8 cellular contexts compared by ENCODE assay signal in the genomic region with DNA sequence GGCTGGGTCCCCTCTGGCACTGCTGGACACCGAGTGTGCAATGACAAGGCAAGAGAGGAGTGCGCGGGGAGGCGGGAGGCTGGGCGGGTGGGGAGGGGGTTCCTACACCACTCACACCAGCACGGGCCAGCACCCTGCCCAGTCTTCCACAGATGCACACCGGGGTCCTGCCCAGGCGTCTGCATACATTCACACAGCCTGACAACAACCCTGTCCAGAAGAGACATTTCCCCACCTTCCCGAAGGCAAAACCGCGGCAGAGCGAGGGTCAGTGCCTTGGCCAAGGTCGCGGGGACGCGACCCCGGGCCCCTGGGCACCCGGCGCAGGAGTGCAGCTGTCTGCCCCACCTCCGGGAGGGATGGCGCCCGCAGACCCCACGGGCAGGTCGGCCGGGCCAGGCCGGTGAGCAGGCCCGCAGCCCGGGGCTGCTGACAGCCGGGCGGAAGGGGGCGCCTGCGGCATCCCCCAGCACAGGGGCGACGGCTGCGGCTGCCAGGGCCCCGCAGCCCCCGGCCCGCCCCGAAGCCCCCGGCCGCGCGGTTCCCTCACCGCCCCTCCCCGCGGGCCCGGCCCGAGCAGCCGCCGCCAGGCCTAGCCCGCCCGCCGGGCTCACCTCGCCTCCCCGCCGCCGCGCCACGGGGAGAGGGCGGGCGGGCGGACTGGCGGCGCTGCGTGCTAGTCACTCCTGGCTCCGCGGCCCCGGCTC. TPM values are rescaled to one million over a fixed set of nuclear protein-coding genes. Genes with fewer than 3 reads are reported as not detected.
DNase-seq lines count a peak whose midpoint lies in the region; ATAC-seq and TF ChIP-seq lines count a peak whose summit lies in the region.

No MANE protein-coding gene starts in this region.

- DNase-seq in Caco-2 (peak in 1 of 2 experiments; percentile 55), GM19238 (ENCODE audit: insufficient read length, low spot score) (peak; percentile 52), natural killer cell (peak; percentile 35), cerebellar cortex (ENCODE audit: low spot score) (no peak), sciatic nerve (ENCODE audit: low spot score) (no peak)

- H3K36me3 Mint-ChIP-seq in Caco-2 (ENCODE audit: insufficient read depth, unreplicated experiment) (peaks cover 37% of the 10 kb centered on the region), natural killer cell (no peaks in the 10 kb centered on the region)
- peaks cover 22% of the 10 kb centered on the region for H3K36me3 Mint-ChIP-seq in T-helper 1 cell treated with Interleukin-12 subunit alpha and Interleukin-12 subunit beta and Interleukin-4 antibody, amounts not matched to agents 30 μg/mL and 1 μg/mL, for 36 hours (ENCODE audit: low read depth)

- H3K4me1 ChIP-seq in Caco-2 = peaks cover 46% of the 10 kb centered on the region
- H3K4me1 ChIP-seq in esophagus (ENCODE audit: control insufficient read depth in 2 of 2, insufficient read depth in 2 of 2, low read length in 1 of 2) = peaks cover 4 to 6% of the 10 kb centered on the region in 2 donors

- H3K27me3 Mint-ChIP-seq in Caco-2 (ENCODE audit: insufficient read depth, unreplicated experiment) = no peaks in the 10 kb centered on the region
- no peaks in the 10 kb centered on the region for H3K27me3 Mint-ChIP-seq in T-helper 1 cell treated with Interleukin-12 subunit alpha and Interleukin-12 subunit beta and Interleukin-4 antibody, amounts not matched to agents 30 μg/mL and 1 μg/mL, for 36 hours (ENCODE audit: low read depth)
- no peaks in the 10 kb centered on the region for H3K27me3 Mint-ChIP-seq in natural killer cell (ENCODE audit: low read depth in 2 of 2)

- H3K9me3 Mint-ChIP-seq in Caco-2 (ENCODE audit: unreplicated experiment) (no peaks in the 10 kb centered on the region), natural killer cell (no peaks in the 10 kb centered on the region)
- no peaks in the 10 kb centered on the region for H3K9me3 Mint-ChIP-seq in T-helper 1 cell treated with Interleukin-12 subunit alpha and Interleukin-12 subunit beta and Interleukin-4 antibody, amounts not matched to agents 30 μg/mL and 1 μg/mL, for 36 hours

- H3K36me3 ChIP-seq in Caco-2 (ENCODE audit: control insufficient read depth, insufficient read depth, low read length) (peaks cover 1% of the 10 kb centered on the region; the same call in 1 of the 2 replicates), esophagus (ENCODE audit: control insufficient read depth in 2 of 2, insufficient read depth in 2 of 2, low read length in 1 of 2) (no peaks in the 10 kb centered on the region)

- CTCF ChIA-PET in Caco-2 (lab: Charles Lee) = interaction anchor here (0.9 to 1.8 kb wide), 4 partner anchors 22 to 37 kb away, joined by 3 to 17 read pairs (median 6); no protein-coding TSS in a partner anchor

- ATAC-seq in HG03135 (IDR thresholded peaks at IDR 0.05; ENCODE audit: unreplicated experiment) = peak; percentile 36
- peak; percentile 7 to 40 (median 39) for ATAC-seq in natural killer cell
- ATAC-seq in sciatic nerve = no peak

- intact Hi-C loops in Caco-2 (cut with micrococcal nuclease; ENCODE audit: unreplicated experiment) = no loop called here
- intact Hi-C loops in natural killer cell (cut with micrococcal nuclease) = no loop called here
- intact Hi-C loops in sciatic nerve (cut with DNase I) = no loop called here

- 1% methylated on average over 37 to 68 of the region's 68 CpGs for WGBS in esophagus, 2 donors

- peak overlapping the region; percentile 83 for H3K27ac Mint-ChIP-seq in Caco-2 (ENCODE audit: unreplicated experiment)
- peak overlapping the region; percentile 69 for H3K27ac Mint-ChIP-seq in T-helper 1 cell treated with Interleukin-12 subunit alpha and Interleukin-12 subunit beta and Interleukin-4 antibody, amounts not matched to agents 30 μg/mL and 1 μg/mL, for 36 hours
- peak overlapping the region; percentile 92 to 98 for H3K27ac Mint-ChIP-seq in natural killer cell

- H3K4me1 Mint-ChIP-seq in Caco-2 (ENCODE audit: low read depth, unreplicated experiment) = peaks cover 44% of the 10 kb centered on the region
- peaks cover 27% of the 10 kb centered on the region for H3K4me1 Mint-ChIP-seq in T-helper 1 cell treated with Interleukin-12 subunit alpha and Interleukin-12 subunit beta and Interleukin-4 antibody, amounts not matched to agents 30 μg/mL and 1 μg/mL, for 36 hours (ENCODE audit: low read depth)
- peaks cover 37 to 52% of the 10 kb centered on the region in 2 donors for H3K4me1 Mint-ChIP-seq in natural killer cell

- H3K4me3 ChIP-seq in Caco-2 (ENCODE audit: low read depth, low read length) = peak overlapping the region; percentile 85
- peak overlapping the region; percentile 65 to 94 for H3K4me3 ChIP-seq in esophagus (ENCODE audit: low read depth in 1 of 2, low read length in 2 of 2)

- POLR2A ChIA-PET in Caco-2 (lab: Charles Lee) = interaction anchor here (0.6 kb wide), 1 partner anchor 932 kb away, joined by 3 read pairs; a partner anchor contains a TSS

- no peaks in the 10 kb centered on the region for H3K27me3 ChIP-seq in Caco-2 (replicated peaks; ENCODE audit: control insufficient read depth, insufficient read depth, low read length)
- H3K27me3 ChIP-seq in esophagus (ENCODE audit: control insufficient read depth in 1 of 2, insufficient read depth in 2 of 2, low read length in 2 of 2) = no peaks in the 10 kb centered on the region

- H3K4me3 Mint-ChIP-seq in Caco-2 (ENCODE audit: unreplicated experiment) (peak overlapping the region; percentile 94), natural killer cell (peak overlapping the region; percentile 94)
- peak overlapping the region; percentile 88 for H3K4me3 Mint-ChIP-seq in T-helper 1 cell treated with Interleukin-12 subunit alpha and Interleukin-12 subunit beta and Interleukin-4 antibody, amounts not matched to agents 30 μg/mL and 1 μg/mL, for 36 hours

- no TSS peak for BruUV-seq in Caco-2 (replicated peaks; lab: Mats Ljungman, UMichigan)

- TF ChIP-seq CTCF in Caco-2 (IDR thresholded peaks at IDR 0.05; ENCODE audit: insufficient read depth in 1 of 2, low read depth in 1 of 2, low read length in 1 of 2, severe bottlenecking in 1 of 2, unreplicated experiment in 1 of 2) (peak in 1 of 2 experiments; percentile 12), natural killer cell (IDR thresholded peaks at IDR 0.05) (no peak)

- H3K9me3 ChIP-seq in Caco-2 = no peaks in the 10 kb centered on the region
- H3K9me3 ChIP-seq in esophagus (ENCODE audit: control insufficient read depth in 2 of 2, insufficient read depth in 1 of 2, low read depth in 1 of 2, low read length in 1 of 2) = no peaks in the 10 kb centered on the region

- H3K27ac ChIP-seq in esophagus (ENCODE audit: low read depth in 2 of 2, low read length in 1 of 2) = peak overlapping the region; percentile 67 to 69

RNA-seq across cellular contexts. Expression of a gene that starts 0.5 kb away (rescaled TPM):
- total RNA-seq in Caco-2 (2022) (76.5 and 93.1 TPM in 2 replicates), natural killer cell (10 to 100 TPM; 34.1 to 48.5 (median 40.4) TPM), sciatic nerve (34.4 TPM)
- polyA plus RNA-seq in esophagus = 10 to 100 TPM in 1 of 2 donors, 1 to 10 TPM in 1; 5.4 to 10.3 TPM

Comparison
In these comparisons a context has a peak if more than half of its experiments do, and no peak if none do; other contexts are left out.
1. DNase-seq: peak in GM19238 (single experiment) and natural killer cell (single experiment); none in cerebellar cortex (single experiment) and sciatic nerve (single experiment).
2. Peak in every context shown above with its lines, with median percentiles within 50 percentile points of each other: H3K27ac Mint-ChIP-seq and H3K4me3 Mint-ChIP-seq.